2 cellular contexts compared by ENCODE assay signal in the genomic region with DNA sequence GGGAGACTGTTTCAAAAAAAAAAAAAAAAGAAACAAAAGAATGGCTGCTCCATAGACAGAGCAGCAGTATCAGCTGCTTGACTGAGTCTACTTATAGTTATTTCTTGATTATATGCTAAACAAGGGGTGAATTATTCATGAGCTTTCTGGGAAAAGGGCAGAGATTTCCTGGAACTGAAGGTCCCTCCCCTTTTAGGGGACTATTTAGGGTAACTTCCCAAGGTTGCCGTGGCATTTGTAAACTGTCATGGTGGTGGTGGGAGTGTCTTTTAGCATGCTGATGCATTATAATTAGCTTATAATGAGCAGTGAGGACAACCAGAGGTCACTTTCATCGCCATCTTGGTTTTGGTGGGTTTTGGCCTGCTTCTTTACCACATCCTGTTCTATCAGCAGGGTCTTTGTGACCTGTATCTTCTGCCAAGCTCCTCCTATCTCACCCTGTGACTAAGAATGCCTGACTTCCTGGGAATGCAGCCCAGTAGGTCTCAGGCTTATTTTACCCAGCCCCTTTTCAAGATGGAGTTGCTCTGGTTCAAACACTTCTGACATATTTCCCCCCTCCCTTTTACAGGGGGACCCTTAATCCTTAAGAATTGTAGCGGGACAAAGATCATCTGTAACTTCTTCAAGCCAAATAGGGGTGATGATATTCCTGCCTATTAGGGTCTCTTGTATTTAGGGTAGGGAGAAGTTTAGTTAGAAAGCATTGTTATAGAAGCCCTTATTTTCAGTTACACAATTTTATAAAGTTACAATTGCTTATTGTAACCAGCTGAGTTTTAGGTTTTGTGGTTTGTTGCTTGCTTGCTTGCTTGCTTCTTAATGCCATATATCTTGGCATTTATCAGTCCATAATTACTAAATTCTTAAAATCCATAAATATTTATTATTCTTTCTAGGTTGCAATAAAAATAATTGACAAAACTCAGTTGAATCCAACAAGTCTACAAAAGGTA.
TF ChIP-seq lines count a peak whose summit lies in the region.

No MANE protein-coding gene starts in this region.

TF ChIP-seq in liver, 16 proteins besides CTCF, POLR2A, EP300 and RAD21:
- TF ChIP-seq HNF4G (IDR thresholded peaks at IDR 0.05), result no peak
- peak; percentile 12 for TF ChIP-seq YY1 (IDR thresholded peaks at IDR 0.05)
- no peak for TF ChIP-seq FOXA1 (IDR thresholded peaks at IDR 0.05)
- TF ChIP-seq RXRA (IDR thresholded peaks at IDR 0.05), result no peak
- TF ChIP-seq NR2F2 (IDR thresholded peaks at IDR 0.05), result peak; percentile 34
TF ChIP-seq in liver: peak in this region for 2.

TF ChIP-seq in HepG2, 621 proteins besides CTCF, POLR2A, EP300 and RAD21:
- TF ChIP-seq DR1 (CRISPR knock-in tag; IDR thresholded peaks at IDR 0.05) (no peak), HDAC2 (CRISPR knock-in tag; IDR thresholded peaks at IDR 0.05) (no peak), ZNF792 (CRISPR knock-in tag; IDR thresholded peaks at IDR 0.05) (no peak), ZFP36L2 (CRISPR knock-in tag; IDR thresholded peaks at IDR 0.05) (no peak), EHMT2 (IDR thresholded peaks at IDR 0.05; ENCODE audit: borderline replicate concordance, low read depth, low read length) (no peak), MTF1 (CRISPR knock-in tag; IDR thresholded peaks at IDR 0.05) (no peak), NR2F2 (IDR thresholded peaks at IDR 0.05; ENCODE audit: borderline replicate concordance, low read depth) (no peak), ARNT2 (CRISPR knock-in tag; IDR thresholded peaks at IDR 0.05; ENCODE audit: low read depth) (no peak), ZNF549 (CRISPR knock-in tag; IDR thresholded peaks at IDR 0.05) (no peak), YY1 (IDR thresholded peaks at IDR 0.05; ENCODE audit: insufficient read depth, insufficient replicate concordance, low read depth, low read length) (no peak), PAF1 (CRISPR knock-in tag; IDR thresholded peaks at IDR 0.05) (no peak)
- TF ChIP-seq, protein P1, sequence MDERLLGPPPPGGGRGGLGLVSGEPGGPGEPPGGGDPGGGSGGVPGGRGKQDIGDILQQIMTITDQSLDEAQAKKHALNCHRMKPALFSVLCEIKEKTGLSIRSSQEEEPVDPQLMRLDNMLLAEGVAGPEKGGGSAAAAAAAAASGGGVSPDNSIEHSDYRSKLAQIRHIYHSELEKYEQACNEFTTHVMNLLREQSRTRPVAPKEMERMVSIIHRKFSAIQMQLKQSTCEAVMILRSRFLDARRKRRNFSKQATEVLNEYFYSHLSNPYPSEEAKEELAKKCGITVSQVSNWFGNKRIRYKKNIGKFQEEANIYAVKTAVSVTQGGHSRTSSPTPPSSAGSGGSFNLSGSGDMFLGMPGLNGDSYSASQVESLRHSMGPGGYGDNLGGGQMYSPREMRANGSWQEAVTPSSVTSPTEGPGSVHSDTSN (CRISPR knock-in tag; IDR thresholded peaks at IDR 0.05), result no peak
- TF ChIP-seq, protein P2, sequence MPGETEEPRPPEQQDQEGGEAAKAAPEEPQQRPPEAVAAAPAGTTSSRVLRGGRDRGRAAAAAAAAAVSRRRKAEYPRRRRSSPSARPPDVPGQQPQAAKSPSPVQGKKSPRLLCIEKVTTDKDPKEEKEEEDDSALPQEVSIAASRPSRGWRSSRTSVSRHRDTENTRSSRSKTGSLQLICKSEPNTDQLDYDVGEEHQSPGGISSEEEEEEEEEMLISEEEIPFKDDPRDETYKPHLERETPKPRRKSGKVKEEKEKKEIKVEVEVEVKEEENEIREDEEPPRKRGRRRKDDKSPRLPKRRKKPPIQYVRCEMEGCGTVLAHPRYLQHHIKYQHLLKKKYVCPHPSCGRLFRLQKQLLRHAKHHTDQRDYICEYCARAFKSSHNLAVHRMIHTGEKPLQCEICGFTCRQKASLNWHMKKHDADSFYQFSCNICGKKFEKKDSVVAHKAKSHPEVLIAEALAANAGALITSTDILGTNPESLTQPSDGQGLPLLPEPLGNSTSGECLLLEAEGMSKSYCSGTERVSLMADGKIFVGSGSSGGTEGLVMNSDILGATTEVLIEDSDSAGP (CRISPR knock-in tag; IDR thresholded peaks at IDR 0.05; ENCODE audit: borderline replicate concordance), result no peak
- TF ChIP-seq, protein P3, sequence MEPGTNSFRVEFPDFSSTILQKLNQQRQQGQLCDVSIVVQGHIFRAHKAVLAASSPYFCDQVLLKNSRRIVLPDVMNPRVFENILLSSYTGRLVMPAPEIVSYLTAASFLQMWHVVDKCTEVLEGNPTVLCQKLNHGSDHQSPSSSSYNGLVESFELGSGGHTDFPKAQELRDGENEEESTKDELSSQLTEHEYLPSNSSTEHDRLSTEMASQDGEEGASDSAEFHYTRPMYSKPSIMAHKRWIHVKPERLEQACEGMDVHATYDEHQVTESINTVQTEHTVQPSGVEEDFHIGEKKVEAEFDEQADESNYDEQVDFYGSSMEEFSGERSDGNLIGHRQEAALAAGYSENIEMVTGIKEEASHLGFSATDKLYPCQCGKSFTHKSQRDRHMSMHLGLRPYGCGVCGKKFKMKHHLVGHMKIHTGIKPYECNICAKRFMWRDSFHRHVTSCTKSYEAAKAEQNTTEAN (CRISPR knock-in tag; conservative IDR thresholded peaks at IDR 0.05), result no peak
